In genomic region chr10:101536800-101537199, GRCh38 we compare ENCODE assay signal across 8 cellular contexts. TPM values are rescaled to one million over a fixed set of nuclear protein-coding genes. Genes with fewer than 3 reads are reported as not detected.
DNase-seq lines count a peak whose midpoint lies in the region; ATAC-seq, FAIRE-seq and TF ChIP-seq lines count a peak whose summit lies in the region.

No MANE protein-coding gene starts in this region.

- dilution Hi-C loops in keratinocyte (cut with MboI; ENCODE audit: extremely low pct_ligation_motif_present, low sequenced_read_pairs), result no loop called here

- H3F3A ChIP-seq in SU-DHL-6 (ENCODE audit: insufficient read depth), result no peaks in the 10 kb centered on the region

- H4K20me1 ChIP-seq in SU-DHL-6 (ENCODE audit: low read depth, low read length) (no peaks in the 10 kb centered on the region), keratinocyte (ENCODE audit: control insufficient read depth, extremely low read depth, insufficient read depth, low read length) (no peaks in the 10 kb centered on the region)

- H3K4me1 ChIP-seq in keratinocyte (ENCODE audit: control insufficient read depth, extremely low read depth, insufficient read depth, low read length), result no peaks in the 10 kb centered on the region

- H3K79me2 ChIP-seq in SU-DHL-6 (ENCODE audit: insufficient read depth, low read length) (no peaks in the 10 kb centered on the region), keratinocyte (ENCODE audit: control insufficient read depth, insufficient read depth, low read length) (no peaks in the 10 kb centered on the region)

- H3K9ac ChIP-seq in SU-DHL-6 (ENCODE audit: low read length), result no peak overlapping the region
- H3K9ac ChIP-seq in keratinocyte (ENCODE audit: control insufficient read depth, extremely low read depth, insufficient read depth, low read length), result no peak overlapping the region

- peaks cover 5% of the 10 kb centered on the region; the same call in 1 of the 2 replicates for H3K36me3 ChIP-seq in BJ (ENCODE audit: control insufficient read depth, insufficient read depth, low read length)
- H3K36me3 ChIP-seq in SU-DHL-6 (ENCODE audit: low read length), result no peaks in the 10 kb centered on the region
- H3K36me3 ChIP-seq in keratinocyte (ENCODE audit: control insufficient read depth in 2 of 2, extremely low read depth in 1 of 2, insufficient read depth in 2 of 2, low read length in 2 of 2), result peaks cover 0 to 3% of the 10 kb centered on the region in 2 experiments

- FAIRE-seq in GM18507 (lab: Jason Lieb, UNC), result peak; percentile 83
- no peak for FAIRE-seq in keratinocyte (lab: Jason Lieb, UNC)

- POLR2A ChIA-PET in BJ (lab: Charles Lee), result no interaction called here

- H3K9me3 ChIP-seq in SU-DHL-6 (ENCODE audit: insufficient read depth, low read length) (no peaks in the 10 kb centered on the region), keratinocyte (ENCODE audit: control insufficient read depth, low read depth, low read length) (no peaks in the 10 kb centered on the region)

- TF ChIP-seq CTCF in BJ (IDR thresholded peaks at IDR 0.05; ENCODE audit: insufficient read depth, low read depth, low read length) (peak; percentile 38), SU-DHL-6 (IDR thresholded peaks at IDR 0.05; ENCODE audit: insufficient read depth, low read length, poor library complexity, severe bottlenecking) (peak; percentile 47), keratinocyte (optimal IDR thresholded peaks at IDR 0.05 in 1 of 3, IDR thresholded peaks at IDR 0.05 in 1 of 3, conservative IDR thresholded peaks at IDR 0.05 in 1 of 3; ENCODE audit: extremely low read depth in 1 of 3, insufficient read depth in 2 of 3, low read length in 3 of 3) (peak in 2 of 3 experiments; percentile 29 to 49)

- H3K4me3 ChIP-seq in BJ (ENCODE audit: low read depth, low read length) (no peak overlapping the region), SU-DHL-6 (ENCODE audit: insufficient read depth, low read length, poor library complexity, severe bottlenecking) (no peak overlapping the region), keratinocyte (ENCODE audit: control insufficient read depth in 2 of 3, extremely low read depth in 1 of 3, insufficient read depth in 2 of 3, low read depth in 1 of 3, low read length in 3 of 3) (no peak overlapping the region)

- DNase-seq in BJ (ENCODE audit: low read depth) (no peak), GM18507 (ENCODE audit: extremely low spot score, insufficient read length, low read depth) (no peak), keratinocyte (ENCODE audit: low read depth, low spot score) (no peak), inferior parietal cortex (ENCODE audit: extremely low spot score) (no peak), kidney glomerular epithelial cell (lab: John Stamatoyannopoulos, UW) (no peak), COR-L47 (lab: John Stamatoyannopoulos, UW) (no peak)

- H3K4me2 ChIP-seq in SU-DHL-6 (ENCODE audit: low read depth, low read length, poor library complexity, severe bottlenecking), result no peak overlapping the region
- no peak overlapping the region for H3K4me2 ChIP-seq in keratinocyte (ENCODE audit: control insufficient read depth, extremely low read depth, insufficient read depth, low read depth, low read length)

- H2AFZ ChIP-seq in SU-DHL-6 (ENCODE audit: low read depth, low read length, severe bottlenecking), result no peak overlapping the region
- H2AFZ ChIP-seq in keratinocyte (ENCODE audit: control insufficient read depth, low read length), result no peak overlapping the region

- H3K9me1 ChIP-seq in keratinocyte (ENCODE audit: control insufficient read depth, extremely low read depth, insufficient read depth, low read length), result no peaks in the 10 kb centered on the region

- CTCF ChIA-PET in BJ (lab: Yijun Ruan, JAX), result interaction anchor here (0.8 to 3.7 kb wide), 6 partner anchors 9 to 34 kb away, joined by 3 to 20 read pairs (median 4); no protein-coding TSS in a partner anchor

- no peaks in the 10 kb centered on the region for H3K9me2 ChIP-seq in SU-DHL-6 (replicated peaks; ENCODE audit: insufficient read depth, low read length)

- H3K27ac ChIP-seq in SU-DHL-6 (ENCODE audit: low read depth, low read length) (no peak overlapping the region), keratinocyte (ENCODE audit: control insufficient read depth, insufficient read depth, low read length) (no peak overlapping the region)

- H3K27me3 ChIP-seq in BJ (ENCODE audit: control insufficient read depth, insufficient read depth, low read length), result no peaks in the 10 kb centered on the region
- H3K27me3 ChIP-seq in SU-DHL-6 (ENCODE audit: low read length), result no peaks in the 10 kb centered on the region
- H3K27me3 ChIP-seq in keratinocyte (ENCODE audit: control insufficient read depth, extremely low read depth, insufficient read depth, low read length), result no peaks in the 10 kb centered on the region

- no peak for ATAC-seq in HG03571 (IDR thresholded peaks at IDR 0.05; ENCODE audit: unreplicated experiment)

RNA-seq across cellular contexts. Expression of gene POLL, which starts 51.3 kb away (rescaled TPM):
- 18.8 and 31.3 TPM in 2 replicates for polyA plus RNA-seq in BJ (2011; rRNA removed)
- polyA minus RNA-seq in BJ (2011; rRNA and poly(A)+ RNA removed), result 29.0 and 53.3 TPM in 2 replicates
- polyA plus RNA-seq in keratinocyte, result 11.6 to 18.6 TPM (median 11.9 TPM) in 3 replicates
- 5.7 TPM for polyA plus RNA-seq in keratinocyte (2011; ENCODE audit: low read depth)
- polyA plus RNA-seq in keratinocyte (2011; cell fraction: cytosol; rRNA removed), result 9.7 and 12.2 TPM in 2 replicates
- 37.0 and 37.7 TPM in 2 replicates for polyA plus RNA-seq in keratinocyte (2011; cell fraction: nucleus; rRNA removed)
- polyA plus RNA-seq in keratinocyte (2012; ENCODE audit: low replicate concordance), result 11.3 and 12.7 TPM in 2 replicates
- 19.0 to 25.4 TPM (median 24.4 TPM) in 3 replicates for polyA minus RNA-seq in keratinocyte
- polyA minus RNA-seq in keratinocyte (2011; cell fraction: cytosol; rRNA and poly(A)+ RNA removed), result 16.9 TPM
- 12.2 and 19.3 TPM in 2 replicates for polyA minus RNA-seq in keratinocyte (2011; cell fraction: nucleus; rRNA and poly(A)+ RNA removed)

RNA-seq across cellular contexts. Expression of gene DPCD, which starts 51.3 kb away (rescaled TPM):
- polyA plus RNA-seq in BJ (2011; rRNA removed) (46.4 and 51.9 TPM in 2 replicates), keratinocyte (43.3 to 58.1 TPM (median 57.9 TPM) in 3 replicates)
- polyA minus RNA-seq in BJ (2011; rRNA and poly(A)+ RNA removed), result 7.7 and 13.1 TPM in 2 replicates
- polyA plus RNA-seq in keratinocyte (2011; ENCODE audit: low read depth), result 26.5 TPM
- polyA plus RNA-seq in keratinocyte (2011; cell fraction: cytosol; rRNA removed), result 51.5 and 57.5 TPM in 2 replicates
- 35.5 and 37.4 TPM in 2 replicates for polyA plus RNA-seq in keratinocyte (2011; cell fraction: nucleus; rRNA removed)
- 21.9 and 38.6 TPM in 2 replicates for polyA plus RNA-seq in keratinocyte (2012; ENCODE audit: low replicate concordance)
- polyA minus RNA-seq in keratinocyte, result 26.4 to 33.5 TPM (median 26.8 TPM) in 3 replicates
- 17.1 TPM for polyA minus RNA-seq in keratinocyte (2011; cell fraction: cytosol; rRNA and poly(A)+ RNA removed)
- polyA minus RNA-seq in keratinocyte (2011; cell fraction: nucleus; rRNA and poly(A)+ RNA removed), result 5.6 and 8.1 TPM in 2 replicates
